In genomic region chr5:135534609-135535419, GRCh38 we compare ENCODE assay signal across 1 cellular context.
TF ChIP-seq lines count a peak whose summit lies in the region.

No MANE protein-coding gene starts in this region.

TF ChIP-seq in WTC11, 78 proteins besides CTCF, POLR2A, EP300 and RAD21 (continued from another document):
- TF ChIP-seq HMGXB4 (CRISPR knock-in tag; IDR thresholded peaks at IDR 0.05), result peak; percentile 78
- TF ChIP-seq, protein P1, sequence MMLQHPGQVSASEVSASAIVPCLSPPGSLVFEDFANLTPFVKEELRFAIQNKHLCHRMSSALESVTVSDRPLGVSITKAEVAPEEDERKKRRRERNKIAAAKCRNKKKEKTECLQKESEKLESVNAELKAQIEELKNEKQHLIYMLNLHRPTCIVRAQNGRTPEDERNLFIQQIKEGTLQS (CRISPR knock-in tag; conservative IDR thresholded peaks at IDR 0.05), result no peak
- TF ChIP-seq PRRX2 (CRISPR knock-in tag; IDR thresholded peaks at IDR 0.05), result no peak
- no peak for TF ChIP-seq TEAD1 (CRISPR knock-in tag; IDR thresholded peaks at IDR 0.05)
- no peak for TF ChIP-seq CBFB (CRISPR knock-in tag; IDR thresholded peaks at IDR 0.05; ENCODE audit: low read depth)
- TF ChIP-seq ESRRA (CRISPR knock-in tag; IDR thresholded peaks at IDR 0.05; ENCODE audit: borderline replicate concordance), result no peak
- TF ChIP-seq ERG (CRISPR knock-in tag; IDR thresholded peaks at IDR 0.05), result no peak
- TF ChIP-seq ZNF232 (CRISPR knock-in tag; IDR thresholded peaks at IDR 0.05), result no peak
- TF ChIP-seq NR3C1 (CRISPR knock-in tag; conservative IDR thresholded peaks at IDR 0.05; ENCODE audit: low read depth), result no peak
- no peak for TF ChIP-seq TEAD4 (CRISPR knock-in tag; IDR thresholded peaks at IDR 0.05)
- peak; percentile 5; the same call in 1 of the 2 replicates for TF ChIP-seq ZNF263 (CRISPR knock-in tag; IDR thresholded peaks at IDR 0.05; ENCODE audit: low read depth)
- no peak for TF ChIP-seq IRF2 (CRISPR knock-in tag; IDR thresholded peaks at IDR 0.05; ENCODE audit: borderline replicate concordance, low read depth)
- no peak for TF ChIP-seq ATF1 (CRISPR knock-in tag; IDR thresholded peaks at IDR 0.05)
- no peak for TF ChIP-seq JAZF1 (CRISPR knock-in tag; IDR thresholded peaks at IDR 0.05)
- TF ChIP-seq ZNF219 (CRISPR knock-in tag; IDR thresholded peaks at IDR 0.05; ENCODE audit: borderline replicate concordance), result no peak
- TF ChIP-seq, protein P2, sequence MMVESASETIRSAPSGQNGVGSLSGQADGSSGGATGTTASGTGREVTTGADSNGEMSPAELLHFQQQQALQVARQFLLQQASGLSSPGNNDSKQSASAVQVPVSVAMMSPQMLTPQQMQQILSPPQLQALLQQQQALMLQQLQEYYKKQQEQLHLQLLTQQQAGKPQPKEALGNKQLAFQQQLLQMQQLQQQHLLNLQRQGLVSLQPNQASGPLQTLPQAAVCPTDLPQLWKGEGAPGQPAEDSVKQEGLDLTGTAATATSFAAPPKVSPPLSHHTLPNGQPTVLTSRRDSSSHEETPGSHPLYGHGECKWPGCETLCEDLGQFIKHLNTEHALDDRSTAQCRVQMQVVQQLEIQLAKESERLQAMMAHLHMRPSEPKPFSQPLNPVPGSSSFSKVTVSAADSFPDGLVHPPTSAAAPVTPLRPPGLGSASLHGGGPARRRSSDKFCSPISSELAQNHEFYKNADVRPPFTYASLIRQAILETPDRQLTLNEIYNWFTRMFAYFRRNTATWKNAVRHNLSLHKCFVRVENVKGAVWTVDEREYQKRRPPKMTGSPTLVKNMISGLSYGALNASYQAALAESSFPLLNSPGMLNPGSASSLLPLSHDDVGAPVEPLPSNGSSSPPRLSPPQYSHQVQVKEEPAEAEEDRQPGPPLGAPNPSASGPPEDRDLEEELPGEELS (CRISPR knock-in tag; IDR thresholded peaks at IDR 0.05), result peak; percentile 64; the same call in 1 of the 2 replicates
- no peak for TF ChIP-seq MLX (CRISPR knock-in tag; IDR thresholded peaks at IDR 0.05)
- no peak for TF ChIP-seq ATF6 (CRISPR knock-in tag; IDR thresholded peaks at IDR 0.05)
TF ChIP-seq in WTC11: peak in this region for 4.
